11 cellular contexts compared by ENCODE assay signal in the genomic region with DNA sequence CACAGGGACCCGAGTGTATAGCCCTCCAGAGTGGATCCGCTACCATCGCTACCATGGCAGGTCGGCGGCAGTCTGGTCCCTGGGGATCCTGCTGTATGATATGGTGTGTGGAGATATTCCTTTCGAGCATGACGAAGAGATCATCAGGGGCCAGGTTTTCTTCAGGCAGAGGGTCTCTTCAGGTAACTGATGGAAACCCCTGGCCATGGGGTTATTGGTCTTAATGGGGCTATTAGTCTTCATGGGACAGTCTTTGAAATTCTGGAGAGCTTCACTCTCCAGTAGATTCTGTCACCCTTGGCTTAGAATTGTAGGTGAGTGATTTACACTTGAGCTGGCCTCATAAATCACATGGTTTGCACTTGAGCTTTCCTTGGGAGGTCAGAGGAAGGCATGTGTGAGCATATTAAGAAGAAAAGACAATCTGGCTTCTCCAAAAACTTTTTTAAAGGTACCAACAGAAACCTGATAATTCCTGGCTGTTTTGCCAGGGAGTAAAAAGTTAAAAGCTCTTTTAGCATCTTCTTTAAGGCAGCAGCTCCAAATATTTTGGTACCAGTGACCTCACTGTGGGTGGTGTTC. TPM values are rescaled to one million over a fixed set of nuclear protein-coding genes. Genes with fewer than 3 reads are reported as not detected.
A peak's percentile ranks its signal among the peaks of the same experiment; 100 is the strongest.
DNase-seq lines count a peak whose midpoint lies in the region; ATAC-seq, FAIRE-seq and TF ChIP-seq lines count a peak whose summit lies in the region.
"Had no signal": no experiment of that assay in that cellular context is flagged by ENCODE, and none has a peak within 500 bp of the region (broad histone marks: within the 10 kb centered on the region; RNA-seq: fewer than 3 reads in every experiment).

No MANE protein-coding gene starts in this region.

- H3K9me3 Mint-ChIP-seq in T-helper 1 cell treated with Interleukin-12 subunit alpha and Interleukin-12 subunit beta and Interleukin-4 antibody, amounts not matched to agents 30 μg/mL and 1 μg/mL, for 36 hours, result peaks cover 4% of the 10 kb centered on the region
- no peaks in the 10 kb centered on the region for H3K9me3 Mint-ChIP-seq in activated T-helper 2 cell treated with anti-CD3 and anti-CD28 coated beads, Interferon-gamma antibody, Interleukin-2, Interleukin-4, amounts not matched to agents 10 μg/mL and 5 μg/mL and 100 μg/mL, durations not matched to agents 14 hours and 24 hours and 36 hours
- H3K9me3 Mint-ChIP-seq: H9 had no signal

- H3K4me3 Mint-ChIP-seq in T-helper 1 cell treated with Interleukin-12 subunit alpha and Interleukin-12 subunit beta and Interleukin-4 antibody, amounts not matched to agents 30 μg/mL and 1 μg/mL, for 36 hours, result peak overlapping the region; percentile 94
- H3K4me3 Mint-ChIP-seq in activated T-helper 2 cell treated with anti-CD3 and anti-CD28 coated beads, Interferon-gamma antibody, Interleukin-2, Interleukin-4, amounts not matched to agents 10 μg/mL and 5 μg/mL and 100 μg/mL, durations not matched to agents 14 hours and 24 hours and 36 hours (ENCODE audit: low read depth), result peak overlapping the region; percentile 94

- no peaks in the 10 kb centered on the region for H3K27me3 Mint-ChIP-seq in T-helper 1 cell treated with Interleukin-12 subunit alpha and Interleukin-12 subunit beta and Interleukin-4 antibody, amounts not matched to agents 30 μg/mL and 1 μg/mL, for 36 hours (ENCODE audit: low read depth)
- no peaks in the 10 kb centered on the region for H3K27me3 Mint-ChIP-seq in activated T-helper 2 cell treated with anti-CD3 and anti-CD28 coated beads, Interferon-gamma antibody, Interleukin-2, Interleukin-4, amounts not matched to agents 10 μg/mL and 5 μg/mL and 100 μg/mL, durations not matched to agents 14 hours and 24 hours and 36 hours (ENCODE audit: low read depth)

- H2AFZ ChIP-seq in HepG2 (ENCODE audit: low read length), result no peak overlapping the region

- 92% methylated on average over 7 of the region's 7 CpGs for WGBS in HepG2 (ENCODE audit: low lambda C conversion rate)

- no peak for TF ChIP-seq RAD21 in HepG2 (CRISPR knock-in tag; IDR thresholded peaks at IDR 0.05)

- H3K4me1 Mint-ChIP-seq in T-helper 1 cell treated with Interleukin-12 subunit alpha and Interleukin-12 subunit beta and Interleukin-4 antibody, amounts not matched to agents 30 μg/mL and 1 μg/mL, for 36 hours (ENCODE audit: low read depth), result peaks cover 55% of the 10 kb centered on the region
- peaks cover 63% of the 10 kb centered on the region for H3K4me1 Mint-ChIP-seq in activated T-helper 2 cell treated with anti-CD3 and anti-CD28 coated beads, Interferon-gamma antibody, Interleukin-2, Interleukin-4, amounts not matched to agents 10 μg/mL and 5 μg/mL and 100 μg/mL, durations not matched to agents 14 hours and 24 hours and 36 hours (ENCODE audit: low read depth)

- intact Hi-C loops in activated T-helper 2 cell treated with anti-CD3 and anti-CD28 coated beads, Interferon-gamma antibody, Interleukin-2, Interleukin-4, amounts not matched to agents 10 μg/mL and 5 μg/mL and 100 μg/mL, durations not matched to agents 14 hours and 24 hours and 36 hours (cut with micrococcal nuclease), result loop anchor here (1.0 to 5.0 kb wide), 12 partner anchors 10 to 288 kb away; a partner anchor contains a TSS
- intact Hi-C loops in HepG2 (cut with micrococcal nuclease; ENCODE audit: unreplicated experiment), result loop anchor here (1.0 kb wide), 7 partner anchors 35 to 155 kb away; no protein-coding TSS in a partner anchor

- ATAC-seq in HepG2, result no peak

- peak overlapping the region; percentile 98; the same call in 1 of the 2 replicates for H3K9ac ChIP-seq in HepG2 (ENCODE audit: insufficient read depth, low read depth, low read length)

- POLR2A ChIA-PET in HepG2 (lab: Yijun Ruan, JAX), result interaction anchor here (0.6 to 10.3 kb wide), 13 partner anchors 12 to 155 kb away, joined by 3 to 234 read pairs (median 18); no protein-coding TSS in a partner anchor

- H3K4me2 ChIP-seq in HepG2 (ENCODE audit: low read depth, low read length), result peak overlapping the region; percentile 99

- CTCF ChIA-PET in HepG2 (lab: Yijun Ruan, JAX; ENCODE audit: low intra/inter-chr PET ratio, low total read pairs), result interaction anchor here (0.7 to 3.9 kb wide), 6 partner anchors 35 to 154 kb away, joined by 4 to 72 read pairs (median 36); no protein-coding TSS in a partner anchor

- in situ Hi-C loops in HepG2 (cut with HindIII; ENCODE audit: extremely low pct_ligation_motif_present, low pct_unique_long_range_greater_than_20kb), result loop anchor here (5.0 to 10.0 kb wide), 3 partner anchors 41 to 148 kb away; no protein-coding TSS in a partner anchor

- H3K36me3 Mint-ChIP-seq in T-helper 1 cell treated with Interleukin-12 subunit alpha and Interleukin-12 subunit beta and Interleukin-4 antibody, amounts not matched to agents 30 μg/mL and 1 μg/mL, for 36 hours (ENCODE audit: low read depth), result peaks cover 72% of the 10 kb centered on the region
- peaks cover 70% of the 10 kb centered on the region for H3K36me3 Mint-ChIP-seq in activated T-helper 2 cell treated with anti-CD3 and anti-CD28 coated beads, Interferon-gamma antibody, Interleukin-2, Interleukin-4, amounts not matched to agents 10 μg/mL and 5 μg/mL and 100 μg/mL, durations not matched to agents 14 hours and 24 hours and 36 hours (ENCODE audit: low read depth)

- no peak for TF ChIP-seq EP300 in HepG2 (IDR thresholded peaks at IDR 0.05; ENCODE audit: low read depth in 2 of 2, low read length in 2 of 2)
- TF ChIP-seq EP300 in HepG2 (CRISPR knock-in tag; IDR thresholded peaks at IDR 0.05; ENCODE audit: borderline replicate concordance), result no peak

- TF ChIP-seq CTCF in HepG2 (CRISPR knock-in tag; IDR thresholded peaks at IDR 0.05), result no peak

- H3K27ac Mint-ChIP-seq in T-helper 1 cell treated with Interleukin-12 subunit alpha and Interleukin-12 subunit beta and Interleukin-4 antibody, amounts not matched to agents 30 μg/mL and 1 μg/mL, for 36 hours, result peak overlapping the region; percentile 94
- H3K27ac Mint-ChIP-seq in activated T-helper 2 cell treated with anti-CD3 and anti-CD28 coated beads, Interferon-gamma antibody, Interleukin-2, Interleukin-4, amounts not matched to agents 10 μg/mL and 5 μg/mL and 100 μg/mL, durations not matched to agents 14 hours and 24 hours and 36 hours, result peak overlapping the region; percentile 95

- no peaks in the 10 kb centered on the region; a peak in 1 of 5 replicates for H3K27me3 ChIP-seq in HepG2 (ENCODE audit: control insufficient read depth in 1 of 2, insufficient read depth in 2 of 2, low read length in 2 of 2)

- no TSS peak for BruUV-seq in HepG2 (replicated peaks; lab: Mats Ljungman, UMichigan)

- H3K27ac ChIP-seq in HepG2 (ENCODE audit: extremely low read length, insufficient read depth, low read length), result no peak overlapping the region

- no peaks in the 10 kb centered on the region for H3K9me3 ChIP-seq in HepG2 (ENCODE audit: low read length)

- H3K4me1 ChIP-seq in HepG2 (ENCODE audit: insufficient read depth, low read length), result peaks cover 37% of the 10 kb centered on the region

- peaks cover 43% of the 10 kb centered on the region for H3K79me2 ChIP-seq in HepG2 (ENCODE audit: insufficient read depth, low read length)

- H3K36me3 ChIP-seq in HepG2 (replicated peaks in 1 of 2; ENCODE audit: control insufficient read depth in 1 of 2, insufficient read depth in 2 of 2, low read length in 2 of 2), result peaks cover 21 to 42% of the 10 kb centered on the region in 2 experiments

- FAIRE-seq in HepG2 (lab: Jason Lieb, UNC), result no peak

- TF ChIP-seq POLR2A in HepG2 (IDR thresholded peaks at IDR 0.05; ENCODE audit: insufficient read depth in 1 of 2, low read depth in 2 of 2, low read length in 2 of 2), result no peak

- peak overlapping the region; percentile 98 to 100 (median 99) for H3K4me3 ChIP-seq in HepG2 (replicated peaks in 1 of 3; ENCODE audit: insufficient read depth in 1 of 3, low read depth in 2 of 3, low read length in 3 of 3)

- DNase-seq in T-helper 1 cell (no peak), HepG2 (ENCODE audit: low spot score) (no peak), superior temporal gyrus (ENCODE audit: extremely low spot score) (peak; percentile 6), hepatic stellate cell (ENCODE audit: low spot score) (no peak), foreskin melanocyte (no peak), NCI-H2227 (lab: John Stamatoyannopoulos, UW; ENCODE audit: unreplicated experiment) (no peak)
- no peak for DNase-seq in activated T-helper 2 cell treated with anti-CD3 and anti-CD28 coated beads, Interferon-gamma antibody, Interleukin-2, Interleukin-4, amounts not matched to agents 10 μg/mL and 5 μg/mL and 100 μg/mL, durations not matched to agents 14 hours and 24 hours and 36 hours (ENCODE audit: low spot score)
- DNase-seq: effector CD8-positive, alpha-beta T cell; H9; midbrain had no signal

- peaks cover 53% of the 10 kb centered on the region for H4K20me1 ChIP-seq in HepG2 (ENCODE audit: insufficient read depth, low read length)

TF ChIP-seq in HepG2, 621 proteins besides CTCF, POLR2A, EP300 and RAD21 (continues in another document):
- no peak for TF ChIP-seq ZNF543 (CRISPR knock-in tag; IDR thresholded peaks at IDR 0.05)

RNA-seq across cellular contexts. Expression of a gene that starts 3.1 kb away (rescaled TPM):
- 151 and 161 TPM in 2 replicates for total RNA-seq in activated T-helper 2 cell treated with anti-CD3 and anti-CD28 coated beads, Interferon-gamma antibody, Interleukin-2, Interleukin-4, amounts not matched to agents 10 μg/mL and 5 μg/mL and 100 μg/mL, durations not matched to agents 14 hours and 24 hours and 36 hours
- 19.1 and 29.4 TPM in 2 replicates for total RNA-seq in HepG2 (2016; rRNA removed; fragmentation: Illumina TruSeq; extraction: Trizol)
- total RNA-seq in HepG2 (2016; cell fraction: cytosol; rRNA removed; fragmentation: Illumina TruSeq; extraction: Trizol; ENCODE audit: low read depth), result 13.7 and 14.9 TPM in 2 replicates
- 14.8 and 30.7 TPM in 2 replicates for total RNA-seq in HepG2 (2016; cell fraction: insoluble cytoplasmic fraction; rRNA removed; fragmentation: Illumina TruSeq; extraction: Trizol)
- total RNA-seq in HepG2 (2016; cell fraction: membrane; rRNA removed; fragmentation: Illumina TruSeq; extraction: Trizol), result 28.0 and 32.4 TPM in 2 replicates
- 29.7 and 34.7 TPM in 2 replicates for total RNA-seq in HepG2 (2016; cell fraction: nucleus; rRNA removed; fragmentation: Illumina TruSeq; extraction: Trizol)
- polyA plus RNA-seq in HepG2 (2011; rRNA removed), result 117 and 149 TPM in 2 replicates
- polyA plus RNA-seq in HepG2 (2011; cell fraction: cytosol; rRNA removed), result 60.3 and 76.2 TPM in 2 replicates
- polyA plus RNA-seq in HepG2 (2011; cell fraction: nucleus; rRNA removed), result 145 and 149 TPM in 2 replicates
- polyA plus RNA-seq in HepG2 (2012), result 142 and 149 TPM in 2 replicates
- polyA plus RNA-seq in HepG2 (2016; cell fraction: cytosol; fragmentation: Illumina TruSeq; extraction: Trizol; ENCODE audit: low read depth), result 3.1 and 3.3 TPM in 2 replicates
- 15.9 and 19.2 TPM in 2 replicates for polyA plus RNA-seq in HepG2 (2016; cell fraction: insoluble cytoplasmic fraction; fragmentation: Illumina TruSeq; extraction: Trizol; ENCODE audit: low read depth)
- polyA plus RNA-seq in HepG2 (2016; cell fraction: membrane; fragmentation: Illumina TruSeq; extraction: Trizol; ENCODE audit: low read depth), result 7.9 and 8.1 TPM in 2 replicates
- polyA plus RNA-seq in HepG2 (2016; cell fraction: nucleus; fragmentation: Illumina TruSeq; extraction: Trizol; ENCODE audit: insufficient read depth, low read depth), result 68.4 and 71.9 TPM in 2 replicates
- 24.0 and 183 TPM in 2 replicates for polyA minus RNA-seq in HepG2 (2011; rRNA and poly(A)+ RNA removed; ENCODE audit: low replicate concordance)
- polyA minus RNA-seq in HepG2 (2011; cell fraction: cytosol; rRNA and poly(A)+ RNA removed), result 66.0 and 82.3 TPM in 2 replicates
- polyA minus RNA-seq in HepG2 (2011; cell fraction: nucleus; rRNA and poly(A)+ RNA removed), result 45.6 and 58.6 TPM in 2 replicates
